In genomic region chr20:25237610-25238318, GRCh38 we compare ENCODE assay signal across 8 cellular contexts. TPM values are rescaled to one million over a fixed set of nuclear protein-coding genes. Genes with fewer than 3 reads are reported as not detected.
A peak's percentile ranks its signal among the peaks of the same experiment; 100 is the strongest.
DNase-seq lines count a peak whose midpoint lies in the region; ATAC-seq and TF ChIP-seq lines count a peak whose summit lies in the region.

No MANE protein-coding gene starts in this region.

- POLR2A ChIA-PET in AG04449 (lab: Yijun Ruan, JAX), result interaction anchor here (0.6 to 2.8 kb wide), 4 partner anchors 10 to 582 kb away, joined by 3 to 12 read pairs (median 4); partner anchors contain the start of gene PYGB

- DNase-seq in AG04449 (ENCODE audit: low read depth, low spot score) (peak; percentile 98), adipocyte (ENCODE audit: low read depth) (peak; percentile 98), inferior parietal cortex (ENCODE audit: extremely low spot score) (peak; percentile 73), left lobe of liver (ENCODE audit: low spot score) (no peak), DMS79 (lab: John Stamatoyannopoulos, UW) (no peak)
- DNase-seq in stimulated activated CD4-positive, alpha-beta T cell treated with anti-CD3 and anti-CD28 coated beads, Interleukin-4, amount 100 ng/mL, for 24 hours, result peak; percentile 76

- H3K4me1 ChIP-seq in adipocyte (ENCODE audit: control insufficient read depth, insufficient read depth, low read length), result peaks cover 41% of the 10 kb centered on the region

- H3K27me3 ChIP-seq in adipocyte (replicated peaks; ENCODE audit: control insufficient read depth, insufficient read depth, low read length), result no peaks in the 10 kb centered on the region

- no peak for TF ChIP-seq CTCF in AG04449 (IDR thresholded peaks at IDR 0.05; ENCODE audit: insufficient read depth, low read length, missing control alignments)

- H3K4me3 ChIP-seq in AG04449 (ENCODE audit: low read depth, low read length) (no peak overlapping the region), adipocyte (ENCODE audit: low read length) (peak overlapping the region; percentile 23)

- CTCF ChIA-PET in AG04449 (lab: Yijun Ruan, JAX), result interaction anchor here (1.2 to 3.1 kb wide), 2 partner anchors 9 to 10 kb away, joined by 5 to 19 read pairs; partner anchors contain the start of gene PYGB

- peak overlapping the region; percentile 72 for H3K9ac ChIP-seq in adipocyte (ENCODE audit: low read length)

- no peaks in the 10 kb centered on the region for H3K36me3 ChIP-seq in adipocyte (ENCODE audit: control insufficient read depth, insufficient read depth, low read length, severe bottlenecking)

- ATAC-seq in GM21786 (IDR thresholded peaks at IDR 0.05; ENCODE audit: unreplicated experiment), result peak; percentile 72
- ATAC-seq in left lobe of liver, result no peak

- H3K9me3 ChIP-seq in adipocyte (ENCODE audit: control insufficient read depth, low read length), result no peaks in the 10 kb centered on the region

TF ChIP-seq in PFSK-1, 5 proteins besides CTCF, POLR2A, EP300 and RAD21:
- TF ChIP-seq SIN3A (IDR thresholded peaks at IDR 0.05; ENCODE audit: borderline replicate concordance, insufficient read depth, low read length) (peak; percentile 84; the same call in 1 of the 2 replicates), FOXP2 (optimal IDR thresholded peaks at IDR 0.05; ENCODE audit: borderline replicate concordance, extremely low read depth, extremely low read length, insufficient read depth) (peak; percentile 75), TAF1 (IDR thresholded peaks at IDR 0.05; ENCODE audit: borderline replicate concordance, insufficient read depth, low read length) (no peak), REST (IDR thresholded peaks at IDR 0.05; ENCODE audit: insufficient read depth in 1 of 2, low read depth in 2 of 2, low read length in 2 of 2) (peak in 1 of 2 experiments; percentile 65; a peak in 2 of 4 replicates), POLR2AphosphoS5 (IDR thresholded peaks at IDR 0.05; ENCODE audit: low read depth, low read length) (peak; percentile 38)

RNA-seq across cellular contexts. Expression of gene PYGB, which starts 10.1 kb away (rescaled TPM):
- polyA plus RNA-seq in PFSK-1 (2012; ENCODE audit: insufficient read length, low read depth), result 146 TPM
- 10.3 TPM for total RNA-seq in left lobe of liver

RNA-seq across cellular contexts. Expression of gene ENTPD6, which starts 42.3 kb away (rescaled TPM):
- 87.5 TPM for polyA plus RNA-seq in PFSK-1 (2012; ENCODE audit: insufficient read length, low read depth)
- 33.4 TPM for total RNA-seq in left lobe of liver

Comparison
In these comparisons a context has a peak if more than half of its experiments do, and no peak if none do; other contexts are left out.
1. DNase-seq: peak in AG04449 (single experiment), adipocyte (single experiment), inferior parietal cortex (single experiment) and stimulated activated CD4-positive, alpha-beta T cell treated with anti-CD3 and anti-CD28 coated beads, Interleukin-4, amount 100 ng/mL, for 24 hours (single experiment); none in left lobe of liver (single experiment) and DMS79 (single experiment).